Comparison of ENCODE assay signal across 8 cellular contexts in genomic region chr17:5526821-5527598, GRCh38. TPM values are rescaled to one million over a fixed set of nuclear protein-coding genes. Genes with fewer than 3 reads are reported as not detected.
DNase-seq lines count a peak whose midpoint lies in the region; ATAC-seq, FAIRE-seq and TF ChIP-seq lines count a peak whose summit lies in the region.

No MANE protein-coding gene starts in this region.

- no peak for FAIRE-seq in urothelium cell line (lab: Jason Lieb, UNC)

- intact Hi-C loops in posterior cingulate gyrus (cut with DNase I), result no loop called here

- H3K9me3 ChIP-seq in gastroesophageal sphincter, result no peaks in the 10 kb centered on the region

- ATAC-seq in gastroesophageal sphincter, result peak; percentile 66
- ATAC-seq in GM18868 (IDR thresholded peaks at IDR 0.05; ENCODE audit: unreplicated experiment), result no peak
- no peak for ATAC-seq in GM19467 (IDR thresholded peaks at IDR 0.05; ENCODE audit: unreplicated experiment)

- TF ChIP-seq CTCF in GM10266 (IDR thresholded peaks at IDR 0.05; ENCODE audit: control insufficient read depth, insufficient read depth, low read depth, missing control alignments) (no peak), gastroesophageal sphincter (IDR thresholded peaks at IDR 0.05) (no peak)

- TF ChIP-seq EP300 in gastroesophageal sphincter (IDR thresholded peaks at IDR 0.05), result no peak

- WGBS in gastroesophageal sphincter (ENCODE audit: low coverage in 1 of 2), 2 donors, result 60 to 91% methylated on average over 1 to 8 of the region's 14 CpGs

- H3K36me3 ChIP-seq in gastroesophageal sphincter, result peaks cover 0 to 41% of the 10 kb centered on the region in 2 donors

- H3K4me1 ChIP-seq in gastroesophageal sphincter, result peaks cover 0 to 11% (median 3%) of the 10 kb centered on the region in 3 donors

- TF ChIP-seq POLR2A in gastroesophageal sphincter (IDR thresholded peaks at IDR 0.05), result no peak

- DNase-seq in GM10266 (ENCODE audit: extremely low spot score) (peak; percentile 65), NCI-H2196 (lab: John Stamatoyannopoulos, UW; ENCODE audit: unreplicated experiment) (peak; percentile 36), posterior cingulate gyrus (peak in 7 of 10 donors; percentile 48 to 96 (median 74)), urothelium cell line (ENCODE audit: low spot score) (peak; percentile 95)
- DNase-seq in activated T-cell treated with anti-CD3 and anti-CD28 coated beads, Interleukin-2, amount 50 U/mL, for 48 hours, result peak; percentile 76 to 83

- H3K27me3 ChIP-seq in gastroesophageal sphincter, result no peaks in the 10 kb centered on the region

- no peak overlapping the region for H3K4me3 ChIP-seq in gastroesophageal sphincter

- peak overlapping the region in 3 of 4 donors; percentile 21 to 70 (median 42) for H3K27ac ChIP-seq in gastroesophageal sphincter

RNA-seq across cellular contexts. Expression of gene MIS12, which starts 40.6 kb away (rescaled TPM):
- 10 to 100 TPM in 3 of 4 donors, 1 to 10 TPM in 1; 8.6 to 20.9 (median 14.3) TPM for total RNA-seq in gastroesophageal sphincter

RNA-seq across cellular contexts. Expression of gene DERL2, which starts 41.0 kb away (rescaled TPM):
- 10 to 100 TPM; 23.8 to 48.5 (median 26.2) TPM for total RNA-seq in gastroesophageal sphincter

RNA-seq across cellular contexts. Expression of gene NLRP1, which starts 57.3 kb away (rescaled TPM):
- total RNA-seq in gastroesophageal sphincter, result 10 to 100 TPM in 3 of 4 donors, 1 to 10 TPM in 1; 8.2 to 26.0 (median 19.6) TPM

RNA-seq across cellular contexts. Expression of gene DHX33, which starts 58.2 kb away (rescaled TPM):
- 10 to 100 TPM in 3 of 4 donors, 1 to 10 TPM in 1; 7.2 to 13.7 (median 11.3) TPM for total RNA-seq in gastroesophageal sphincter

Comparison
In these comparisons a context has a peak if more than half of its experiments do, and no peak if none do; other contexts are left out.
1. DNase-seq: peak in every context shown above with its lines; median percentile 95 in urothelium cell line; 80 in activated T-cell treated with anti-CD3 and anti-CD28 coated beads, Interleukin-2, amount 50 U/mL, for 48 hours; 74 in posterior cingulate gyrus; 65 in GM10266; 36 in NCI-H2196.